Comparison of ENCODE assay signal across 10 cellular contexts in genomic region chr19:30626567-30626966, GRCh38.
"Had no signal": no experiment of that assay in that cellular context is flagged by ENCODE, and none has a peak within 500 bp of the region (broad histone marks: within the 10 kb centered on the region; RNA-seq: fewer than 3 reads in every experiment).

No MANE protein-coding gene starts in this region.

- H3K36me3 ChIP-seq: HAP-1 had no signal

- H3K27ac ChIP-seq: GM23248, HL-60 had no signal

- DNase-seq: GM23248, GOT3, HFFc6, IMR-90, KG1 had no signal

- H3K4me3 ChIP-seq: GM23248, HAP-1, K562 had no signal

- H3K9ac ChIP-seq: GM23248 had no signal

- H2AFZ ChIP-seq: GM23248 had no signal

- ATAC-seq: HCT116, HepG2, K562 had no signal
